Comparison of ENCODE assay signal across 10 cellular contexts in the genomic region with DNA sequence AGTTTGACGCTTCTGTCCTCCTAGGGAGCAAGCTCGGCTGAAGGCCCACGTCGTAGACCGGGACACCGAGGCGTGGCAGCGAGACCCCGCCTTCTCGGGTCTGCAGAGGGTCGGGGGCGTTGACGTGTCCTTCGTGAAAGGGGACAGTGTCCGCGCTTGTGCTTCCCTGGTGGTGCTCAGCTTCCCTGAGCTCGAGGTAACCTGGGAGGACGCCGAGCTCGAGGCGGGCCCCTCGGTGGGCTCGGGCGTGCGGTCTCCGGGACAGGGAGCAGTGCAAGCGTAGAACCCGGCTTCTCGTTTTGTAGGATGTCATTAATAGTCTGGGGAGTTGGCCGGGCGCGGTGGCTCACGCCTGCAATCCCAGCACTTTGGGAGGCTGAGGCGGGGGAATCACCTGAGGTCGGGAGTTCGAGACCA. TPM values are rescaled to one million over a fixed set of nuclear protein-coding genes. Genes with fewer than 3 reads are reported as not detected.
A peak's percentile ranks its signal among the peaks of the same experiment; 100 is the strongest.
DNase-seq lines count a peak whose midpoint lies in the region; ATAC-seq, FAIRE-seq and TF ChIP-seq lines count a peak whose summit lies in the region.
"Had no signal": no experiment of that assay in that cellular context is flagged by ENCODE, and none has a peak within 500 bp of the region (broad histone marks: within the 10 kb centered on the region; RNA-seq: fewer than 3 reads in every experiment).

No MANE protein-coding gene starts in this region.

- no peak for DNase-seq in activated T-cell treated with anti-CD3 and anti-CD28 coated beads, Interleukin-2, amount 50 U/mL, for 72 hours
- DNase-seq in activated T-cell treated with anti-CD3 and anti-CD28 coated beads, Interleukin-2, amount 50 U/mL, for 1 hour, result no peak
- DNase-seq in adrenal gland, result no peak
- no peak for DNase-seq in HepG2 (ENCODE audit: low spot score)
- DNase-seq in upper lobe of right lung, result no peak
- no peak for DNase-seq in T1000 (lab: John Stamatoyannopoulos, UW)
- no peak for DNase-seq in germinal center (ENCODE audit: low spot score)

- no peak for TF ChIP-seq EP300 in HepG2 (IDR thresholded peaks at IDR 0.05; ENCODE audit: low read depth in 2 of 2, low read length in 2 of 2)
- no peak for TF ChIP-seq EP300 in HepG2 (CRISPR knock-in tag; IDR thresholded peaks at IDR 0.05; ENCODE audit: borderline replicate concordance)

- H3K4me1 ChIP-seq in adrenal gland (replicated peaks in 1 of 2), result peaks cover 20 to 21% of the 10 kb centered on the region in 2 donors
- peaks cover 30% of the 10 kb centered on the region for H3K4me1 ChIP-seq in HepG2 (ENCODE audit: insufficient read depth, low read length)
- H3K4me1 ChIP-seq in upper lobe of right lung, result peaks cover 27% of the 10 kb centered on the region

- H3K27ac ChIP-seq in adrenal gland (peak overlapping the region in 4 of 5 donors; percentile 95 to 98 (median 96)), HepG2 (ENCODE audit: extremely low read length, insufficient read depth, low read length) (peak overlapping the region; percentile 89), upper lobe of right lung (peak overlapping the region; percentile 96)

- H3K9me3 ChIP-seq in adrenal gland (replicated peaks in 1 of 3) (no peaks in the 10 kb centered on the region), HepG2 (ENCODE audit: low read length) (no peaks in the 10 kb centered on the region), upper lobe of right lung (no peaks in the 10 kb centered on the region)

- CTCF ChIA-PET in HepG2 (lab: Yijun Ruan, JAX; ENCODE audit: low intra/inter-chr PET ratio, low total read pairs), result no interaction called here

- WGBS in adrenal gland, 4 donors, result 6 to 12% (median 9%) methylated on average over 12 to 36 of the region's 36 CpGs
- 8% methylated on average over 21 of the region's 36 CpGs for WGBS in HepG2 (ENCODE audit: low lambda C conversion rate)

- peaks cover 25% of the 10 kb centered on the region for H3K27me3 Mint-ChIP-seq in activated T-cell treated with anti-CD3 and anti-CD28 coated beads, Interleukin-2, amount 50 U/mL, for 72 hours (ENCODE audit: low read depth)

- FAIRE-seq in HepG2 (lab: Jason Lieb, UNC), result no peak
- FAIRE-seq: colon, G401.6 had no signal

- H3K4me3 ChIP-seq in adrenal gland, result peak overlapping the region; percentile 32 to 76 (median 74)
- H3K4me3 ChIP-seq in HepG2 (replicated peaks in 1 of 3; ENCODE audit: insufficient read depth in 1 of 3, low read depth in 2 of 3, low read length in 3 of 3), result peak overlapping the region; percentile 72 to 99 (median 90)
- peak overlapping the region; percentile 100 for H3K4me3 ChIP-seq in upper lobe of right lung

- no peak overlapping the region for H3K27ac Mint-ChIP-seq in activated T-cell treated with anti-CD3 and anti-CD28 coated beads, Interleukin-2, amount 50 U/mL, for 72 hours

- H3K9ac ChIP-seq in HepG2 (ENCODE audit: insufficient read depth, low read depth, low read length), result peak overlapping the region; percentile 92

- peaks cover 7% of the 10 kb centered on the region for H3K79me2 ChIP-seq in HepG2 (ENCODE audit: insufficient read depth, low read length)

- in situ Hi-C loops in HepG2 (cut with HindIII; ENCODE audit: extremely low pct_ligation_motif_present, low pct_unique_long_range_greater_than_20kb), result no loop called here

- H3K27me3 ChIP-seq in adrenal gland, result no peaks in the 10 kb centered on the region
- H3K27me3 ChIP-seq in HepG2 (ENCODE audit: control insufficient read depth in 1 of 2, insufficient read depth in 2 of 2, low read length in 2 of 2), result peaks cover 0 to 2% of the 10 kb centered on the region in 2 experiments; a peak in 3 of 5 replicates
- no peaks in the 10 kb centered on the region for H3K27me3 ChIP-seq in upper lobe of right lung

- no peaks in the 10 kb centered on the region; the same call in 1 of the 2 replicates for H4K20me1 ChIP-seq in HepG2 (ENCODE audit: insufficient read depth, low read length)

- no peak overlapping the region for H2AFZ ChIP-seq in HepG2 (ENCODE audit: low read length)

- no peak for TF ChIP-seq POLR2A in adrenal gland (IDR thresholded peaks at IDR 0.05)
- no peak for TF ChIP-seq POLR2A in HepG2 (IDR thresholded peaks at IDR 0.05; ENCODE audit: insufficient read depth in 1 of 2, low read depth in 2 of 2, low read length in 2 of 2)

- no peak for TF ChIP-seq RAD21 in HepG2 (CRISPR knock-in tag; IDR thresholded peaks at IDR 0.05)

- peaks cover 43% of the 10 kb centered on the region for H3K4me1 Mint-ChIP-seq in activated T-cell treated with anti-CD3 and anti-CD28 coated beads, Interleukin-2, amount 50 U/mL, for 72 hours (ENCODE audit: low read depth)

- TF ChIP-seq CTCF in adrenal gland (IDR thresholded peaks at IDR 0.05) (no peak), HepG2 (CRISPR knock-in tag; IDR thresholded peaks at IDR 0.05) (0 out of 2 replicates have a peak, but pooled peaks have one; percentile 6), upper lobe of right lung (IDR thresholded peaks at IDR 0.05) (no peak)

- intact Hi-C loops in adrenal gland (cut with DNase I) (no loop called here), HepG2 (cut with micrococcal nuclease; ENCODE audit: unreplicated experiment) (no loop called here), upper lobe of right lung (cut with DNase I) (no loop called here)

- BruUV-seq in HepG2 (replicated peaks; lab: Mats Ljungman, UMichigan), result no TSS peak

- H3K36me3 ChIP-seq in adrenal gland (replicated peaks in 1 of 2), result peaks cover 0 to 6% of the 10 kb centered on the region in 2 donors
- peaks cover 6 to 19% of the 10 kb centered on the region in 2 experiments; a peak in 3 of 5 replicates for H3K36me3 ChIP-seq in HepG2 (replicated peaks in 1 of 2; ENCODE audit: control insufficient read depth in 1 of 2, insufficient read depth in 2 of 2, low read length in 2 of 2)
- H3K36me3 ChIP-seq in upper lobe of right lung, result peaks cover 19% of the 10 kb centered on the region

- POLR2A ChIA-PET in HepG2 (lab: Yijun Ruan, JAX), result interaction anchor here (0.9 to 2.7 kb wide), 3 partner anchors 39 to 153 kb away, joined by 3 to 10 read pairs (median 4); a partner anchor contains a TSS

- no peaks in the 10 kb centered on the region for H3K36me3 Mint-ChIP-seq in activated T-cell treated with anti-CD3 and anti-CD28 coated beads, Interleukin-2, amount 50 U/mL, for 72 hours (ENCODE audit: insufficient read depth in 2 of 2)

- no peaks in the 10 kb centered on the region for H3K9me3 Mint-ChIP-seq in activated T-cell treated with anti-CD3 and anti-CD28 coated beads, Interleukin-2, amount 50 U/mL, for 72 hours

- H3K4me3 Mint-ChIP-seq in activated T-cell treated with anti-CD3 and anti-CD28 coated beads, Interleukin-2, amount 50 U/mL, for 72 hours, result peak overlapping the region; percentile 89

- no peak for ATAC-seq in activated T-cell treated with anti-CD3 and anti-CD28 coated beads, Interleukin-2, amount 50 U/mL, for 72 hours (replicated peaks in 1 of 2)
- ATAC-seq in HepG2 (no peak), upper lobe of right lung (peak; percentile 25), GM18873 (IDR thresholded peaks at IDR 0.05; ENCODE audit: low FRiP score, unreplicated experiment) (no peak)

- H3K4me2 ChIP-seq in HepG2 (ENCODE audit: low read depth, low read length), result peak overlapping the region; percentile 93

TF ChIP-seq in HepG2, 621 proteins besides CTCF, POLR2A, EP300 and RAD21 (continues in another document):
- no peak for TF ChIP-seq ZNF709 (CRISPR knock-in tag; IDR thresholded peaks at IDR 0.05)
- no peak for TF ChIP-seq NKX3-1 (CRISPR knock-in tag; IDR thresholded peaks at IDR 0.05)

RNA-seq across cellular contexts. Expression of a gene that starts 0.7 kb away (rescaled TPM):
- 10 to 100 TPM; 25.3 to 29.0 TPM for total RNA-seq in activated T-cell treated with anti-CD3 and anti-CD28 coated beads, Interleukin-2, amount 50 U/mL, for 72 hours
- total RNA-seq in adrenal gland (10 to 100 TPM in 7 of 8 donors, 1 to 10 TPM in 1; 7.1 to 26.0 (median 17.8) TPM), HepG2 (2016; rRNA removed; fragmentation: Illumina TruSeq; extraction: Trizol) (15.1 and 16.0 TPM in 2 replicates), upper lobe of right lung (25.1 TPM)
- polyA plus RNA-seq in adrenal gland (10 to 100 TPM in 2 of 3 donors, 1 to 10 TPM in 1; 9.5 to 31.9 (median 24.5) TPM), HepG2 (2011; rRNA removed) (17.1 and 19.8 TPM in 2 replicates)
- 4.7 and 13.7 TPM in 2 replicates for total RNA-seq in HepG2 (2016; cell fraction: cytosol; rRNA removed; fragmentation: Illumina TruSeq; extraction: Trizol; ENCODE audit: low read depth)
- 13.4 and 18.2 TPM in 2 replicates for total RNA-seq in HepG2 (2016; cell fraction: insoluble cytoplasmic fraction; rRNA removed; fragmentation: Illumina TruSeq; extraction: Trizol)
- 11.1 and 11.3 TPM in 2 replicates for total RNA-seq in HepG2 (2016; cell fraction: membrane; rRNA removed; fragmentation: Illumina TruSeq; extraction: Trizol)
- 12.0 and 13.2 TPM in 2 replicates for total RNA-seq in HepG2 (2016; cell fraction: nucleus; rRNA removed; fragmentation: Illumina TruSeq; extraction: Trizol)
- 12.3 and 17.8 TPM in 2 replicates for polyA plus RNA-seq in HepG2 (2011; cell fraction: cytosol; rRNA removed)
- 45.5 and 45.6 TPM in 2 replicates for polyA plus RNA-seq in HepG2 (2011; cell fraction: nucleus; rRNA removed)
- 11.8 and 15.4 TPM in 2 replicates for polyA plus RNA-seq in HepG2 (2012)
- 5.9 and 6.8 TPM in 2 replicates for polyA plus RNA-seq in HepG2 (2016; cell fraction: cytosol; fragmentation: Illumina TruSeq; extraction: Trizol; ENCODE audit: low read depth)
- 13.7 and 14.0 TPM in 2 replicates for polyA plus RNA-seq in HepG2 (2016; cell fraction: insoluble cytoplasmic fraction; fragmentation: Illumina TruSeq; extraction: Trizol; ENCODE audit: low read depth)
- 8.4 and 8.6 TPM in 2 replicates for polyA plus RNA-seq in HepG2 (2016; cell fraction: membrane; fragmentation: Illumina TruSeq; extraction: Trizol; ENCODE audit: low read depth)
- polyA plus RNA-seq in HepG2 (2016; cell fraction: nucleus; fragmentation: Illumina TruSeq; extraction: Trizol; ENCODE audit: insufficient read depth, low read depth), result 27.6 and 30.0 TPM in 2 replicates
- polyA minus RNA-seq in HepG2 (2011; rRNA and poly(A)+ RNA removed; ENCODE audit: low replicate concordance), result 28.6 and 32.9 TPM in 2 replicates
- polyA minus RNA-seq in HepG2 (2011; cell fraction: cytosol; rRNA and poly(A)+ RNA removed), result 5.3 and 7.2 TPM in 2 replicates
- polyA minus RNA-seq in HepG2 (2011; cell fraction: nucleus; rRNA and poly(A)+ RNA removed), result 33.6 and 36.6 TPM in 2 replicates
